In genomic region chr12:69359531-69360347, GRCh38 we compare ENCODE assay signal across 8 cellular contexts. TPM values are rescaled to one million over a fixed set of nuclear protein-coding genes. Genes with fewer than 3 reads are reported as not detected.
DNase-seq lines count a peak whose midpoint lies in the region; ATAC-seq and TF ChIP-seq lines count a peak whose summit lies in the region.

Gene YEATS4, plus strand, starts transcription at chr12:69359743. Its CDS starts 230 bp downstream, at chr12:69359973.

- no peaks in the 10 kb centered on the region for H3K27me3 Mint-ChIP-seq in activated B cell treated with CpG ODN at 0.5 μM for 24 hours

- TF ChIP-seq CTCF in AG04449 (IDR thresholded peaks at IDR 0.05; ENCODE audit: insufficient read depth, low read length, missing control alignments) (no peak), activated B cell treated with CpG ODN at 0.5 μM for 24 hours (IDR thresholded peaks at IDR 0.05) (no peak)

- H3K27ac ChIP-seq in caudate nucleus (ENCODE audit: low read depth, low read length), result peak within 1 kb of the TSS; percentile 94

- peak within 1 kb of the TSS; percentile 81 for H3K27ac Mint-ChIP-seq in activated B cell treated with CpG ODN at 0.5 μM for 24 hours

- CTCF ChIA-PET in AG04449 (lab: Yijun Ruan, JAX), result interaction anchor here (0.9 to 3.9 kb wide), 3 partner anchors 210 to 280 kb away, joined by 4 to 99 read pairs (median 45); no protein-coding TSS in a partner anchor
- CTCF ChIA-PET in activated B cell treated with CpG ODN at 0.5 μM for 24 hours (lab: Charles Lee), result interaction anchor here (0.9 to 4.0 kb wide), 3 partner anchors 10 to 280 kb away, joined by 3 to 91 read pairs (median 39); no protein-coding TSS in a partner anchor

- peak within 1 kb of the TSS; percentile 88 for H3K4me3 Mint-ChIP-seq in activated B cell treated with CpG ODN at 0.5 μM for 24 hours

- POLR2A ChIA-PET in AG04449 (lab: Yijun Ruan, JAX) (no interaction called here), activated B cell treated with CpG ODN at 0.5 μM for 24 hours (lab: Charles Lee) (no interaction called here)

- no peaks in the 10 kb centered on the region for H3K9me3 Mint-ChIP-seq in activated B cell treated with CpG ODN at 0.5 μM for 24 hours

- ATAC-seq in GM18907 (IDR thresholded peaks at IDR 0.05; ENCODE audit: unreplicated experiment) (peak; percentile 87), HG03159 (IDR thresholded peaks at IDR 0.05; ENCODE audit: unreplicated experiment) (peak; percentile 82), activated B cell treated with CpG ODN at 0.5 μM for 24 hours (ENCODE audit: low read depth) (peak; percentile 81)

- intact Hi-C loops in activated B cell treated with CpG ODN at 0.5 μM for 24 hours (cut with micrococcal nuclease), result loop anchor here (1.0 to 10.0 kb wide), 7 partner anchors 111 to 1005 kb away; partner anchors contain the start of genes CCT2, FRS2, KCNMB4 and MDM2

- peak; percentile 55 for DNase-seq in AG04449 (ENCODE audit: low read depth, low spot score)
- peak; percentile 94 for DNase-seq in NCI-H2227 treated with DMSO at 0.1 percent for 48 hours (lab: John Stamatoyannopoulos, UW)
- DNase-seq in activated B cell treated with CpG ODN at 0.5 μM for 24 hours, result peak; percentile 82
- DNase-seq in caudate nucleus (lab: John Stamatoyannopoulos, UW), result peak in 59 of 61 donors; percentile 24 to 91 (median 74)
- peak; percentile 92 for DNase-seq in iris pigment epithelial cell (ENCODE audit: low read depth)
- DNase-seq in stimulated activated CD4-positive, alpha-beta T cell treated with anti-CD3 and anti-CD28 coated beads, Interleukin-12 subunit alpha, Interleukin-12 subunit beta, amount 100 ng/mL, for 4 hours, result peak; percentile 81

- H3K36me3 Mint-ChIP-seq in activated B cell treated with CpG ODN at 0.5 μM for 24 hours (ENCODE audit: low read depth), result peaks cover 13% of the 10 kb centered on the region

- peak within 1 kb of the TSS; percentile 93 for H3K4me3 ChIP-seq in AG04449 (ENCODE audit: low read depth, low read length)

- H3K4me1 Mint-ChIP-seq in activated B cell treated with CpG ODN at 0.5 μM for 24 hours, result peaks cover 20% of the 10 kb centered on the region

RNA-seq across cellular contexts. Expression of gene YEATS4, which starts in this region (rescaled TPM):
- 14.9 and 19.3 TPM in 2 replicates for total RNA-seq in activated B cell treated with CpG ODN at 0.5 μM for 24 hours

Comparison
In these comparisons a context has a peak if more than half of its experiments do, and no peak if none do; other contexts are left out.
1. Peak in every context shown above with its lines: DNase-seq, ATAC-seq, H3K4me3 ChIP-seq and H3K27ac ChIP-seq.